In genomic region chr2:202034249-202035088, GRCh38 we compare ENCODE assay signal across 8 cellular contexts.
A peak's percentile ranks its signal among the peaks of the same experiment; 100 is the strongest.
DNase-seq lines count a peak whose midpoint lies in the region; ATAC-seq and TF ChIP-seq lines count a peak whose summit lies in the region.

No MANE protein-coding gene starts in this region.

- H3K27me3 ChIP-seq in iPS-18a (ENCODE audit: control insufficient read depth, insufficient read depth, low read length): no peaks in the 10 kb centered on the region

- no peak for TF ChIP-seq CTCF in astrocyte of the cerebellum (IDR thresholded peaks at IDR 0.05; ENCODE audit: low read depth, low read length, missing control alignments)

- peak; percentile 15 for ATAC-seq in HG02938 (IDR thresholded peaks at IDR 0.05; ENCODE audit: unreplicated experiment)

- DNase-seq in NCI-H2081 (lab: John Stamatoyannopoulos, UW) (peak; percentile 5 to 13), NCI-H2081 treated with DMSO at 0.1 percent for 48 hours (lab: John Stamatoyannopoulos, UW) (no peak), RKO (ENCODE audit: low spot score) (peak; percentile 5), astrocyte of the cerebellum (ENCODE audit: low read depth) (no peak), NCI-H2029 (lab: John Stamatoyannopoulos, UW) (no peak)
- peak; percentile 24 for DNase-seq in stimulated activated CD4-positive, alpha-beta T cell treated with anti-CD3 and anti-CD28 coated beads, Interleukin-12 subunit alpha, Interleukin-12 subunit beta, amount 100 ng/mL, for 4 hours

- H3K4me3 ChIP-seq in astrocyte of the cerebellum (ENCODE audit: low read depth, low read length): peak overlapping the region; percentile 72
- peak overlapping the region; percentile 72 for H3K4me3 ChIP-seq in iPS-18a (ENCODE audit: low read length)

- H3K27ac ChIP-seq in iPS-18a (ENCODE audit: low read length): no peak overlapping the region

- no peaks in the 10 kb centered on the region for H3K9me3 ChIP-seq in iPS-18a (ENCODE audit: control insufficient read depth, low read depth, low read length)

- H3K36me3 ChIP-seq in iPS-18a (ENCODE audit: control insufficient read depth, low read depth, low read length): peaks cover 29% of the 10 kb centered on the region

- in situ Hi-C loops in astrocyte of the cerebellum (cut with HindIII; ENCODE audit: low sequenced_read_pairs): no loop called here

- peaks cover 34% of the 10 kb centered on the region for H3K4me1 ChIP-seq in iPS-18a (ENCODE audit: control insufficient read depth, low read depth, low read length)

- peak overlapping the region; percentile 73 for H3K9ac ChIP-seq in iPS-18a (ENCODE audit: low read length)

Comparison
In these comparisons a context has a peak if more than half of its experiments do, and no peak if none do; other contexts are left out.
1. DNase-seq: peak in NCI-H2081 (2 of 2), RKO (single experiment) and stimulated activated CD4-positive, alpha-beta T cell treated with anti-CD3 and anti-CD28 coated beads, Interleukin-12 subunit alpha, Interleukin-12 subunit beta, amount 100 ng/mL, for 4 hours (single experiment); none in NCI-H2081 treated with DMSO at 0.1 percent for 48 hours (single experiment), astrocyte of the cerebellum (single experiment) and NCI-H2029 (single experiment).